Comparison of ENCODE assay signal across 1 cellular context in genomic region chr17:67376892-67377726, GRCh38.
TF ChIP-seq lines count a peak whose summit lies in the region.

Gene PITPNC1 (plus strand): TSS chr17:67377281.

TF ChIP-seq in HEK293, 187 proteins besides CTCF, POLR2A, EP300 and RAD21 (continued from another document and continues in another):
- TF ChIP-seq ZNF48 (tag by site-specific recombination; IDR thresholded peaks at IDR 0.05), result no peak
- peak; percentile 77 for TF ChIP-seq ZNF596 (tag by site-specific recombination; IDR thresholded peaks at IDR 0.05)
- 0 out of 2 replicates have a peak, but pooled peaks have one; percentile 22 for TF ChIP-seq KLF8 (tag by site-specific recombination; IDR thresholded peaks at IDR 0.05)
- TF ChIP-seq ZNF692 (tag by site-specific recombination; IDR thresholded peaks at IDR 0.05), result no peak
- no peak for TF ChIP-seq ZFP41 (tag by site-specific recombination; IDR thresholded peaks at IDR 0.05; ENCODE audit: borderline replicate concordance)
- TF ChIP-seq ZNF239 (tag by site-specific recombination; IDR thresholded peaks at IDR 0.05), result no peak
- TF ChIP-seq PBX3 (CRISPR knock-in tag; IDR thresholded peaks at IDR 0.05), result peak; percentile 81; the same call in 1 of the 2 replicates
- no peak; the same call in 1 of the 2 replicates for TF ChIP-seq GLIS2 (tag by site-specific recombination; IDR thresholded peaks at IDR 0.05)
- no peak for TF ChIP-seq ZNF23 (tag by site-specific recombination; IDR thresholded peaks at IDR 0.05; ENCODE audit: borderline replicate concordance)
- no peak for TF ChIP-seq REPIN1 (tag by site-specific recombination; IDR thresholded peaks at IDR 0.05; ENCODE audit: low read depth)
- TF ChIP-seq ZNF354C (tag by site-specific recombination; IDR thresholded peaks at IDR 0.05; ENCODE audit: borderline replicate concordance, low read depth), result no peak
- TF ChIP-seq ZNF830 (tag by site-specific recombination; IDR thresholded peaks at IDR 0.05; ENCODE audit: low read depth), result no peak
- TF ChIP-seq OVOL3 (tag by site-specific recombination; IDR thresholded peaks at IDR 0.05), result no peak
- TF ChIP-seq ZNF529 (tag by site-specific recombination; IDR thresholded peaks at IDR 0.05; ENCODE audit: insufficient replicate concordance), result no peak
- TF ChIP-seq ZNF777 (tag by site-specific recombination; IDR thresholded peaks at IDR 0.05; ENCODE audit: borderline replicate concordance), result 0 out of 2 replicates have a peak, but pooled peaks have one; percentile 37
- no peak; the same call in 1 of the 2 replicates for TF ChIP-seq ZEB2 (tag by site-specific recombination; IDR thresholded peaks at IDR 0.05)
- TF ChIP-seq EGR2 (tag by site-specific recombination; IDR thresholded peaks at IDR 0.05; ENCODE audit: low read depth), result no peak
- no peak for TF ChIP-seq PRDM4 (tag by site-specific recombination; IDR thresholded peaks at IDR 0.05)
- TF ChIP-seq ZBTB7A (tag by site-specific recombination; IDR thresholded peaks at IDR 0.05; ENCODE audit: low read depth), result no peak
- no peak for TF ChIP-seq GLI4 (tag by site-specific recombination; IDR thresholded peaks at IDR 0.05)
- peak; percentile 30; the same call in 1 of the 2 replicates for TF ChIP-seq ZBTB11 (tag by site-specific recombination; conservative IDR thresholded peaks at IDR 0.05; ENCODE audit: low read depth)
- TF ChIP-seq ZNF639 (tag by site-specific recombination; IDR thresholded peaks at IDR 0.05), result no peak
- TF ChIP-seq PRDM1 (tag by site-specific recombination; IDR thresholded peaks at IDR 0.05), result no peak
- TF ChIP-seq TRIM28 (IDR thresholded peaks at IDR 0.05; ENCODE audit: borderline replicate concordance, low read length), result peak; percentile 53; the same call in 1 of the 2 replicates
- TF ChIP-seq PRDM10 (tag by site-specific recombination; IDR thresholded peaks at IDR 0.05), result peak; percentile 7; the same call in 1 of the 2 replicates
- TF ChIP-seq ZNF121 (tag by site-specific recombination; IDR thresholded peaks at IDR 0.05), result no peak
- TF ChIP-seq ZNF707 (tag by site-specific recombination; IDR thresholded peaks at IDR 0.05), result no peak
- TF ChIP-seq ZNF362 (tag by site-specific recombination; IDR thresholded peaks at IDR 0.05), result no peak
- TF ChIP-seq HOXC10 (CRISPR knock-in tag; IDR thresholded peaks at IDR 0.05), result no peak
- TF ChIP-seq ZNF785 (tag by site-specific recombination; IDR thresholded peaks at IDR 0.05), result no peak
- TF ChIP-seq ZSCAN16 (tag by site-specific recombination; IDR thresholded peaks at IDR 0.05), result no peak
- no peak for TF ChIP-seq ZNF311 (tag by site-specific recombination; IDR thresholded peaks at IDR 0.05; ENCODE audit: borderline replicate concordance)
- TF ChIP-seq ATF2 (tag by site-specific recombination; IDR thresholded peaks at IDR 0.05; ENCODE audit: low read depth), result no peak
- no peak; the same call in 1 of the 2 replicates for TF ChIP-seq ZNF513 (tag by site-specific recombination; IDR thresholded peaks at IDR 0.05)
